In the genomic region with DNA sequence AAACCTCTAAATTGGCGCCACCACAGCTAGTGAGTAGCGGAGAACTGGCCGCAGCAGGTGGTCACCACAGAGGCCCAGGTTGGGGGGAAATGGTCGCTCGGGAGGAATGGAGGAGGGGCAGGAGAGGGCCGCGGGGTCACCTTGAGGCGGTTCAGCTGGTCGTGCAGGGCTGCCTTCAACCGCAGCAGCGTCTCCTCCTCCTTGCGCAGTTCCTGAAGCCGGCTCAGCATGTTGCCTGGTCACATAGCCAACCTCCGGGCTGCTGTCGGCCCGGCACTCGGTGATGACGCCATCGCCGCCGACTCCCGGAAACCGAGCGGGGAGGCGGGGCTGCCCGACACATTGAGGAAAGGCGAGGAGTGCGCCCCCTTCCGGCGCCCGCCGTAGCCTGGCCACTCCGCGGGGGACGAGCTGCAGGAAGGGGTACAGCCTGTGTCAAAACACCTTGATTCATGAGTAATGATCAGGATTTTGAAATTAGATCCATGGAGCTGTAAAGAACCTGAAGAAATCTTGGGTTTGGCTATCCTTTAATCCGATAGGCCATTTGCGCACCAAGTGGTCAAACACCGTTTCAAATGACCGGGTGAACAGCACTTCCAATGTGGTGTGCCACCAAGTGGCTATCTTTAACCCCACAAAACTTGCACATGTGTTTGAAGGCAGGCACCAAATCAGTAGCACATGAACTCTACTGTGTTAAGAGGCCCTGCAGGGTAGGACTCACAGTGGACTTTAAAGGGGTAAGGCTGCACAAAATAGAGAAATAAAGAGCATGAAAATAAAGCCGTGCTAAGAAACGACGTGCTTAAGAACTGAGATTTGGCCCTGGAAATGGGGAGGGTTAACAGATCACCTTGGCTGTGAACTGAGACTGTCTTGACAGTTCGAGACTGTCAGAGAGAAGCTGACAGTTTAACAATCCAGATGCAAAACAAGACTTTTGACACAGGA, we compare ENCODE assay signal across 8 cellular contexts. TPM values are rescaled to one million over a fixed set of nuclear protein-coding genes. Genes with fewer than 3 reads are reported as not detected.
DNase-seq lines count a peak whose midpoint lies in the region; ATAC-seq and TF ChIP-seq lines count a peak whose summit lies in the region.

A gene with protein sequence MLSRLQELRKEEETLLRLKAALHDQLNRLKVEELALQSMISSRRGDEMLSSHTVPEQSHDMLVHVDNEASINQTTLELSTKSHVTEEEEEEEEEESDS (minus strand): TSS at position 261 of the 954 bp plus-strand sequence. CDS start 31 bp downstream, at position 230.

- peaks cover 8 to 27% of the 10 kb centered on the region in 2 donors for H3K4me1 ChIP-seq in adrenal gland (replicated peaks in 1 of 2)
- H3K4me1 ChIP-seq in heart right ventricle: peaks cover 8 to 58% (median 31%) of the 10 kb centered on the region in 9 donors

- no peaks in the 10 kb centered on the region for H3K9me3 Mint-ChIP-seq in progenitor cell of endocrine pancreas (ENCODE audit: low read depth)

- H3K27ac ChIP-seq in adrenal gland (peak within 1 kb of the TSS in 4 of 5 donors; percentile 72 to 90 (median 78)), heart right ventricle (peak within 1 kb of the TSS; percentile 62 to 91 (median 87))

- DNase-seq in NCI-H1436 (lab: John Stamatoyannopoulos, UW): peak; percentile 90
- peak; percentile 94 to 97 (median 96) for DNase-seq in T-helper 1 cell
- DNase-seq in adrenal gland: peak; percentile 95 to 98 (median 96)
- peak; percentile 96 to 97 for DNase-seq in heart right ventricle
- DNase-seq in progenitor cell of endocrine pancreas (ENCODE audit: low spot score, unreplicated experiment): peak; percentile 96
- DNase-seq in ureter (ENCODE audit: low spot score): peak; percentile 96

- TF ChIP-seq CTCF in GM12875 (IDR thresholded peaks at IDR 0.05; ENCODE audit: borderline replicate concordance, insufficient read depth, low read depth, low read length) (peak; percentile 97), adrenal gland (IDR thresholded peaks at IDR 0.05) (peak; percentile 97 to 99 (median 98)), heart right ventricle (IDR thresholded peaks at IDR 0.05) (peak; percentile 92 to 100 (median 98)), progenitor cell of endocrine pancreas (IDR thresholded peaks at IDR 0.05; ENCODE audit: unreplicated experiment) (peak; percentile 99)

- intact Hi-C loops in adrenal gland (cut with DNase I) (loop anchor here (5.0 kb wide), 1 partner anchor 110 kb away; a partner anchor contains a TSS), heart right ventricle (cut with DNase I) (loop anchor here (1.0 to 10.0 kb wide), 6 partner anchors 110 to 200 kb away; a partner anchor contains a TSS)

- peak within 1 kb of the TSS; percentile 94 for H3K27ac Mint-ChIP-seq in progenitor cell of endocrine pancreas

- H3K36me3 ChIP-seq in adrenal gland (replicated peaks in 1 of 2) (peaks cover 0 to 68% of the 10 kb centered on the region in 2 donors), heart right ventricle (peaks cover 0 to 85% (median 55%) of the 10 kb centered on the region in 9 donors)

- H3K27me3 ChIP-seq in adrenal gland: no peaks in the 10 kb centered on the region
- no peaks in the 10 kb centered on the region for H3K27me3 ChIP-seq in heart right ventricle

- TF ChIP-seq POLR2A in adrenal gland (IDR thresholded peaks at IDR 0.05): peak; percentile 52 to 65

- H3K4me1 Mint-ChIP-seq in progenitor cell of endocrine pancreas (ENCODE audit: low read depth): peaks cover 14% of the 10 kb centered on the region

- 6 to 23% (median 8%) methylated on average over 12 to 43 of the region's 43 CpGs for WGBS in adrenal gland, 4 donors
- WGBS in heart right ventricle, 2 donors: 6 to 7% methylated on average over 43 of the region's 43 CpGs

- ATAC-seq in HG02798 (IDR thresholded peaks at IDR 0.05; ENCODE audit: poor library complexity, unreplicated experiment) (peak; percentile 93), heart right ventricle (peak; percentile 96 to 99 (median 97))

- no peaks in the 10 kb centered on the region for H3K9me3 ChIP-seq in adrenal gland (replicated peaks in 1 of 3)
- H3K9me3 ChIP-seq in heart right ventricle: no peaks in the 10 kb centered on the region

- H3K27me3 Mint-ChIP-seq in progenitor cell of endocrine pancreas: no peaks in the 10 kb centered on the region

- peaks cover 32% of the 10 kb centered on the region for H3K36me3 Mint-ChIP-seq in progenitor cell of endocrine pancreas (ENCODE audit: insufficient read depth)

- peak within 1 kb of the TSS; percentile 95 for H3K4me3 Mint-ChIP-seq in progenitor cell of endocrine pancreas (ENCODE audit: low read depth)

- H3K4me3 ChIP-seq in GM12875 (ENCODE audit: low read depth, low read length) (peak within 1 kb of the TSS; percentile 78), adrenal gland (peak within 1 kb of the TSS; percentile 48 to 82 (median 67)), heart right ventricle (peak within 1 kb of the TSS; percentile 67 to 97 (median 84))

RNA-seq across cellular contexts. Expression of the gene that starts here (rescaled TPM):
- total RNA-seq in adrenal gland (10 to 100 TPM; 24.4 to 37.0 (median 30.1) TPM), heart right ventricle (10 to 100 TPM; 28.5 to 41.6 (median 33.9) TPM), progenitor cell of endocrine pancreas (25.2 and 25.9 TPM in 2 replicates), ureter (29.2 TPM)
- polyA plus RNA-seq in adrenal gland (10 to 100 TPM; 40.0 to 47.0 (median 42.0) TPM), heart right ventricle (10 to 100 TPM; 32.8 to 48.8 TPM)

Comparison
In these comparisons a context has a peak if more than half of its experiments do, and no peak if none do; other contexts are left out.
1. Peak in every context shown above with its lines: DNase-seq, ATAC-seq, H3K4me3 ChIP-seq and H3K27ac ChIP-seq.